11 cellular contexts compared by ENCODE assay signal in genomic region chr6:116398366-116399005, GRCh38. TPM values are rescaled to one million over a fixed set of nuclear protein-coding genes. Genes with fewer than 3 reads are reported as not detected.
DNase-seq lines count a peak whose midpoint lies in the region; ATAC-seq, FAIRE-seq and TF ChIP-seq lines count a peak whose summit lies in the region.
"Had no signal": no experiment of that assay in that cellular context is flagged by ENCODE, and none has a peak within 500 bp of the region (broad histone marks: within the 10 kb centered on the region; RNA-seq: fewer than 3 reads in every experiment).

No MANE protein-coding gene starts in this region.

- H3K4me3 ChIP-seq in SK-N-MC (peak overlapping the region; percentile 36), fibroblast of mammary gland (ENCODE audit: control insufficient read depth, low read depth, low read length) (no peak overlapping the region), gastrocnemius medialis (no peak overlapping the region)

- no peak overlapping the region for H3K4me3 Mint-ChIP-seq in activated naive CD8-positive, alpha-beta T cell treated with anti-CD3 and anti-CD28 coated beads for 36 hours

- H3K4me1 ChIP-seq in gastrocnemius medialis = peaks cover 17 to 30% of the 10 kb centered on the region in 2 donors

- intact Hi-C loops in gastrocnemius medialis (cut with DNase I; ENCODE audit: low total_unique reads) = no loop called here

- H3K36me3 Mint-ChIP-seq in activated naive CD8-positive, alpha-beta T cell treated with anti-CD3 and anti-CD28 coated beads for 36 hours = no peaks in the 10 kb centered on the region

- no peaks in the 10 kb centered on the region for H3K27me3 Mint-ChIP-seq in activated naive CD8-positive, alpha-beta T cell treated with anti-CD3 and anti-CD28 coated beads for 36 hours

- no peaks in the 10 kb centered on the region for H3K4me1 Mint-ChIP-seq in activated naive CD8-positive, alpha-beta T cell treated with anti-CD3 and anti-CD28 coated beads for 36 hours

- ATAC-seq in GM19463 (IDR thresholded peaks at IDR 0.05; ENCODE audit: unreplicated experiment) = peak; percentile 33
- no peak for ATAC-seq in gastrocnemius medialis

- DNase-seq in SK-N-MC (ENCODE audit: low read depth, low spot score) (no peak), fibroblast of mammary gland (ENCODE audit: low read depth) (peak; percentile 58), gastrocnemius medialis (no peak), NCI-H1092 (lab: John Stamatoyannopoulos, UW) (no peak), GM12892 (ENCODE audit: insufficient read length) (no peak)
- DNase-seq in activated naive CD8-positive, alpha-beta T cell treated with anti-CD3 and anti-CD28 coated beads for 36 hours = no peak
- no peak for DNase-seq in activated naive CD4-positive, alpha-beta T cell (lab: John Stamatoyannopoulos, UW)
- DNase-seq: activated CD4-positive, alpha-beta T cell treated with anti-CD3 and anti-CD28 coated beads, Interleukin-2, amount 50 U/mL, for 4 hours; GF-D8; SIG-M5 had no signal

- TF ChIP-seq POLR2A in gastrocnemius medialis (IDR thresholded peaks at IDR 0.05) (no peak), GM12892 (IDR thresholded peaks at IDR 0.05; ENCODE audit: low read depth, low read length) (no peak)

- H3K27ac Mint-ChIP-seq in activated naive CD8-positive, alpha-beta T cell treated with anti-CD3 and anti-CD28 coated beads for 36 hours = no peak overlapping the region

- H3K9me3 ChIP-seq in SK-N-MC (ENCODE audit: low read depth, low read length) (no peaks in the 10 kb centered on the region), gastrocnemius medialis (no peaks in the 10 kb centered on the region)

- TF ChIP-seq CTCF in fibroblast of mammary gland (conservative IDR thresholded peaks at IDR 0.05; ENCODE audit: control insufficient read depth, insufficient read depth, low read depth, low read length) (no peak), gastrocnemius medialis (IDR thresholded peaks at IDR 0.05 in 4 of 5, conservative IDR thresholded peaks at IDR 0.05 in 1 of 5) (no peak)

- H3K27ac ChIP-seq in SK-N-MC (peak overlapping the region; percentile 74), gastrocnemius medialis (peak overlapping the region; percentile 34 to 47 (median 40))

- H3K9ac ChIP-seq in SK-N-MC (ENCODE audit: insufficient read length) = peak overlapping the region; percentile 70

- H3K9me3 Mint-ChIP-seq in activated naive CD8-positive, alpha-beta T cell treated with anti-CD3 and anti-CD28 coated beads for 36 hours = no peaks in the 10 kb centered on the region

- in situ Hi-C loops in gastrocnemius medialis (cut with MboI; ENCODE audit: low sequenced_read_pairs in 4 of 4) = no loop called here

- FAIRE-seq in GM12892 (lab: Jason Lieb, UNC) = no peak

- H3K36me3 ChIP-seq in SK-N-MC (ENCODE audit: insufficient read depth, low read length) (no peaks in the 10 kb centered on the region), gastrocnemius medialis (no peaks in the 10 kb centered on the region)

- no peaks in the 10 kb centered on the region for H3K27me3 ChIP-seq in gastrocnemius medialis

RNA-seq across cellular contexts. Expression of gene DSE, which starts 27.7 kb away (rescaled TPM):
- total RNA-seq in gastrocnemius medialis = 10 to 100 TPM in 3 of 4 donors, 1 to 10 TPM in 1; 9.6 to 14.8 (median 11.8) TPM
- total RNA-seq in activated naive CD8-positive, alpha-beta T cell treated with anti-CD3 and anti-CD28 coated beads for 36 hours = 1 to 10 TPM; 3.2 to 4.9 TPM
- polyA plus RNA-seq in GM12892 (2012; ENCODE audit: missing spikeins) = 36.6 TPM
